ENCODE assay signal across 28 cellular contexts in genomic region chrX:45784590-45784989, GRCh38.
DNase-seq lines count a peak whose midpoint lies in the region; ATAC-seq, FAIRE-seq and TF ChIP-seq lines count a peak whose summit lies in the region.
"Had no signal": no experiment of that assay in that cellular context is flagged by ENCODE, and none has a peak within 500 bp of the region (broad histone marks: within the 10 kb centered on the region; RNA-seq: fewer than 3 reads in every experiment).

No MANE protein-coding gene starts in this region.

- H2BK5ac ChIP-seq in mesenchymal stem cell (ENCODE audit: low read depth, low read length, poor library complexity, severe bottlenecking) = no peak overlapping the region

- 98% methylated on average over 2 of the region's 3 CpGs for WGBS in mesenchymal stem cell

- no peak overlapping the region for H3K4me3 Mint-ChIP-seq in activated T-cell treated with anti-CD3 and anti-CD28 coated beads, Interleukin-2, amount 50 U/mL, for 72 hours
- no peak overlapping the region for H3K4me3 Mint-ChIP-seq in activated T-cell treated with anti-CD3 and anti-CD28 coated beads, Interleukin-2, amount 50 U/mL, for 4 hours
- H3K4me3 Mint-ChIP-seq: CD4-positive, alpha-beta memory T cell had no signal

- H2AFZ ChIP-seq in mesenchymal stem cell (ENCODE audit: low read depth, low read length) = peak overlapping the region; percentile 14
- H2AFZ ChIP-seq: GM23248 had no signal

- no peak overlapping the region for H2BK120ac ChIP-seq in mesenchymal stem cell (ENCODE audit: low read depth, low read length)

- no peaks in the 10 kb centered on the region for H3K9me3 Mint-ChIP-seq in activated T-cell treated with anti-CD3 and anti-CD28 coated beads, Interleukin-2, amount 50 U/mL, for 72 hours
- H3K9me3 Mint-ChIP-seq in activated T-cell treated with anti-CD3 and anti-CD28 coated beads, Interleukin-2, amount 50 U/mL, for 4 hours = no peaks in the 10 kb centered on the region
- H3K9me3 Mint-ChIP-seq: CD4-positive, alpha-beta memory T cell had no signal

- H4K91ac ChIP-seq in mesenchymal stem cell (ENCODE audit: low read length) = no peak overlapping the region

- no peak overlapping the region for H2BK15ac ChIP-seq in mesenchymal stem cell (ENCODE audit: low read depth, poor library complexity, severe bottlenecking)

- H3K4me1 ChIP-seq in RWPE2 (ENCODE audit: insufficient read depth, poor library complexity, severe bottlenecking) = peaks cover 59% of the 10 kb centered on the region
- H3K4me1 ChIP-seq in mesenchymal stem cell (ENCODE audit: control insufficient read depth, insufficient read depth, low read depth, low read length) = peaks cover 11% of the 10 kb centered on the region

- H4K8ac ChIP-seq in mesenchymal stem cell (ENCODE audit: low read length) = no peak overlapping the region

- no peak overlapping the region for H3K23ac ChIP-seq in mesenchymal stem cell (ENCODE audit: low read length in 2 of 2)

- FAIRE-seq in bronchial epithelial cell (lab: Jason Lieb, UNC) = peak; percentile 7
- FAIRE-seq: GM12892, GM19239 had no signal

- H3K14ac ChIP-seq in mesenchymal stem cell (ENCODE audit: low read length in 2 of 2) = no peak overlapping the region

- H3K27ac Mint-ChIP-seq in activated T-cell treated with anti-CD3 and anti-CD28 coated beads, Interleukin-2, amount 50 U/mL, for 72 hours = peak overlapping the region; percentile 55

- H2BK12ac ChIP-seq in mesenchymal stem cell (ENCODE audit: low read length in 2 of 2) = no peak overlapping the region

- H3K36me3 ChIP-seq in RWPE2 (ENCODE audit: low read depth) (peaks cover 9% of the 10 kb centered on the region), bronchial epithelial cell (ENCODE audit: control insufficient read depth, insufficient read depth, low read length) (no peaks in the 10 kb centered on the region), mesenchymal stem cell (ENCODE audit: control insufficient read depth in 1 of 2, insufficient read depth in 2 of 2, low read depth in 1 of 2, low read length in 2 of 2) (peaks cover 0 to 6% of the 10 kb centered on the region in 2 experiments)

- DNase-seq in activated T-cell treated with anti-CD3 and anti-CD28 coated beads, Interleukin-2, amount 50 U/mL, for 72 hours = no peak
- no peak for DNase-seq in activated T-cell treated with anti-CD3 and anti-CD28 coated beads, Interleukin-2, amount 50 U/mL, for 4 hours
- no peak for DNase-seq in RWPE2 (ENCODE audit: low spot score)
- no peak for DNase-seq in bronchial epithelial cell (ENCODE audit: low read depth)
- DNase-seq in mesenchymal stem cell = no peak
- DNase-seq in T-helper 9 cell = no peak
- DNase-seq: C1 segment of cervical spinal cord; CD4-positive, alpha-beta memory T cell; COR-L47; DMS79 treated with DMSO at 0.1 percent for 48 hours; GF-D8; GM23248; H7; KG1; MG63; NCI-H1048; NCI-H1417; NCI-H1694; NCI-H2029 treated with DMSO at 0.1 percent for 48 hours; NCI-H446 treated with DMSO at 0.1 percent for 48 hours; NCI-H526; NCI-H82; NK-92 treated with Interleukin-12 subunit alpha and Interleukin-12 subunit beta, amount 100 ng/mL, for 24 hours; RPMI8226; SHP77 had no signal

- peaks cover 21% of the 10 kb centered on the region for H3K27me3 Mint-ChIP-seq in activated T-cell treated with anti-CD3 and anti-CD28 coated beads, Interleukin-2, amount 50 U/mL, for 72 hours (ENCODE audit: low read depth)
- no peaks in the 10 kb centered on the region for H3K27me3 Mint-ChIP-seq in activated T-cell treated with anti-CD3 and anti-CD28 coated beads, Interleukin-2, amount 50 U/mL, for 4 hours (ENCODE audit: low read depth)
- H3K27me3 Mint-ChIP-seq: CD4-positive, alpha-beta memory T cell had no signal

- H3K4me1 Mint-ChIP-seq in activated T-cell treated with anti-CD3 and anti-CD28 coated beads, Interleukin-2, amount 50 U/mL, for 72 hours (ENCODE audit: low read depth) = peaks cover 71% of the 10 kb centered on the region
- H3K4me1 Mint-ChIP-seq in activated T-cell treated with anti-CD3 and anti-CD28 coated beads, Interleukin-2, amount 50 U/mL, for 4 hours (ENCODE audit: low read depth) = peaks cover 43% of the 10 kb centered on the region

- H3K4me2 ChIP-seq in mesenchymal stem cell (ENCODE audit: low read length, poor library complexity, severe bottlenecking) = no peak overlapping the region

- H3K9me3 ChIP-seq in RWPE2 (ENCODE audit: severe bottlenecking) (no peaks in the 10 kb centered on the region), mesenchymal stem cell (ENCODE audit: control insufficient read depth, low read length) (no peaks in the 10 kb centered on the region)
- H3K9me3 ChIP-seq: MG63 had no signal

- H3K9ac ChIP-seq in mesenchymal stem cell (ENCODE audit: low read length) = no peak overlapping the region
- H3K9ac ChIP-seq: GM23248 had no signal

- no peak for ATAC-seq in activated T-cell treated with anti-CD3 and anti-CD28 coated beads, Interleukin-2, amount 50 U/mL, for 72 hours (replicated peaks in 1 of 2)
- no peak for ATAC-seq in activated T-cell treated with anti-CD3 and anti-CD28 coated beads, Interleukin-2, amount 50 U/mL, for 4 hours
- ATAC-seq in RWPE2 (ENCODE audit: low read depth) = no peak
- no peak for ATAC-seq in HG02970 (IDR thresholded peaks at IDR 0.05; ENCODE audit: low FRiP score, unreplicated experiment)

- H3K27ac ChIP-seq in RWPE2 (ENCODE audit: poor library complexity, severe bottlenecking) (peak overlapping the region; percentile 97), mesenchymal stem cell (ENCODE audit: low read length, poor library complexity, severe bottlenecking) (no peak overlapping the region)
- H3K27ac ChIP-seq: GM23248 had no signal

- TF ChIP-seq CTCF in RWPE2 (IDR thresholded peaks at IDR 0.05; ENCODE audit: poor library complexity, severe bottlenecking) = no peak
- no peak for TF ChIP-seq CTCF in bronchial epithelial cell (IDR thresholded peaks at IDR 0.05; ENCODE audit: insufficient read depth, low read length, severe bottlenecking)

- H3K27me3 ChIP-seq in RWPE2 (ENCODE audit: insufficient read depth, poor library complexity, severe bottlenecking) (no peaks in the 10 kb centered on the region), bronchial epithelial cell (ENCODE audit: control insufficient read depth, insufficient read depth, low read length) (no peaks in the 10 kb centered on the region), mesenchymal stem cell (ENCODE audit: control insufficient read depth in 1 of 2, insufficient read depth in 1 of 2, low read length in 2 of 2) (peaks cover 0 to 32% of the 10 kb centered on the region in 2 experiments)
- H3K27me3 ChIP-seq: MG63 had no signal

- H2AK5ac ChIP-seq in mesenchymal stem cell (ENCODE audit: low read length, severe bottlenecking) = no peak overlapping the region

- H3K4me3 ChIP-seq in RWPE2 (ENCODE audit: severe bottlenecking) (no peak overlapping the region), bronchial epithelial cell (ENCODE audit: low read depth, low read length) (no peak overlapping the region), mesenchymal stem cell (ENCODE audit: insufficient read depth in 1 of 2, low read depth in 1 of 2, low read length in 2 of 2) (no peak overlapping the region)
- H3K4me3 ChIP-seq: GM23248, MG63 had no signal

- H3K18ac ChIP-seq in mesenchymal stem cell (ENCODE audit: low read depth in 1 of 2, low read length in 2 of 2) = no peak overlapping the region

- no peaks in the 10 kb centered on the region for H3K79me1 ChIP-seq in mesenchymal stem cell (replicated peaks; ENCODE audit: low read length, poor library complexity, severe bottlenecking)

- H3K36me3 Mint-ChIP-seq in activated T-cell treated with anti-CD3 and anti-CD28 coated beads, Interleukin-2, amount 50 U/mL, for 72 hours (ENCODE audit: insufficient read depth in 2 of 2) = peaks cover 11 to 17% of the 10 kb centered on the region in 2 donors
- peaks cover 27% of the 10 kb centered on the region for H3K36me3 Mint-ChIP-seq in activated T-cell treated with anti-CD3 and anti-CD28 coated beads, Interleukin-2, amount 50 U/mL, for 4 hours (ENCODE audit: insufficient read depth)
- H3K36me3 Mint-ChIP-seq: CD4-positive, alpha-beta memory T cell had no signal

- no peak overlapping the region for H3K4ac ChIP-seq in mesenchymal stem cell (ENCODE audit: low read depth in 1 of 2, low read length in 2 of 2)
